Comparison of ENCODE assay signal across 1 cellular context in the genomic region with DNA sequence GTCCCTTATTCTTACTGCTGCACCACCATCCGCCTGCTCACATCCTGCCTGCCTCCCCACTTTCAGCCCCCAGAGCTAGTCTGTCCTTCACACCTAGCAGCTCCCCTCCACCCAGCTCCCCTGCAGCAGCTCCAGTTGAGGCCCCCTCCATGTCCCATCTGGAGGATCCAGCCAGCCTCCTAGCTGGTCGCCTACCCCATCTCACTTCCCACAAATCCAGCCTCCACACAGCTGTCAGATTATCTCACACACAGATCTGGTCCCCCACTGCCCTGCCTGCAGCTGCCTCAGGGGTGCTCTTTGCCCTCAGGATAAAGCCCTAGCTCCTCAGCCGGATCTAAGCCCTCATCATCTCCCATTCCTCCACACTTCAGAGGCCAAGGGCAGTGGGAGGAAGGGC.
TF ChIP-seq lines count a peak whose summit lies in the region.

No MANE protein-coding gene starts in this region.

TF ChIP-seq in K562, 482 proteins besides CTCF, POLR2A, EP300 and RAD21:
- TF ChIP-seq TAL1 (IDR thresholded peaks at IDR 0.05) (no peak), EWSR1 (IDR thresholded peaks at IDR 0.05; ENCODE audit: borderline replicate concordance, low read depth, partially characterized antibody) (no peak), ZFP36 (IDR thresholded peaks at IDR 0.05; ENCODE audit: low read depth, low read length, partially characterized antibody) (no peak), ZNF3 (CRISPR knock-in tag; IDR thresholded peaks at IDR 0.05) (no peak), NR1H2 (CRISPR knock-in tag; IDR thresholded peaks at IDR 0.05) (no peak), PRMT5 (CRISPR knock-in tag; IDR thresholded peaks at IDR 0.05) (no peak), RBM25 (IDR thresholded peaks at IDR 0.05; ENCODE audit: low read depth, low read length, severe bottlenecking) (no peak)
- TF ChIP-seq, protein P1, sequence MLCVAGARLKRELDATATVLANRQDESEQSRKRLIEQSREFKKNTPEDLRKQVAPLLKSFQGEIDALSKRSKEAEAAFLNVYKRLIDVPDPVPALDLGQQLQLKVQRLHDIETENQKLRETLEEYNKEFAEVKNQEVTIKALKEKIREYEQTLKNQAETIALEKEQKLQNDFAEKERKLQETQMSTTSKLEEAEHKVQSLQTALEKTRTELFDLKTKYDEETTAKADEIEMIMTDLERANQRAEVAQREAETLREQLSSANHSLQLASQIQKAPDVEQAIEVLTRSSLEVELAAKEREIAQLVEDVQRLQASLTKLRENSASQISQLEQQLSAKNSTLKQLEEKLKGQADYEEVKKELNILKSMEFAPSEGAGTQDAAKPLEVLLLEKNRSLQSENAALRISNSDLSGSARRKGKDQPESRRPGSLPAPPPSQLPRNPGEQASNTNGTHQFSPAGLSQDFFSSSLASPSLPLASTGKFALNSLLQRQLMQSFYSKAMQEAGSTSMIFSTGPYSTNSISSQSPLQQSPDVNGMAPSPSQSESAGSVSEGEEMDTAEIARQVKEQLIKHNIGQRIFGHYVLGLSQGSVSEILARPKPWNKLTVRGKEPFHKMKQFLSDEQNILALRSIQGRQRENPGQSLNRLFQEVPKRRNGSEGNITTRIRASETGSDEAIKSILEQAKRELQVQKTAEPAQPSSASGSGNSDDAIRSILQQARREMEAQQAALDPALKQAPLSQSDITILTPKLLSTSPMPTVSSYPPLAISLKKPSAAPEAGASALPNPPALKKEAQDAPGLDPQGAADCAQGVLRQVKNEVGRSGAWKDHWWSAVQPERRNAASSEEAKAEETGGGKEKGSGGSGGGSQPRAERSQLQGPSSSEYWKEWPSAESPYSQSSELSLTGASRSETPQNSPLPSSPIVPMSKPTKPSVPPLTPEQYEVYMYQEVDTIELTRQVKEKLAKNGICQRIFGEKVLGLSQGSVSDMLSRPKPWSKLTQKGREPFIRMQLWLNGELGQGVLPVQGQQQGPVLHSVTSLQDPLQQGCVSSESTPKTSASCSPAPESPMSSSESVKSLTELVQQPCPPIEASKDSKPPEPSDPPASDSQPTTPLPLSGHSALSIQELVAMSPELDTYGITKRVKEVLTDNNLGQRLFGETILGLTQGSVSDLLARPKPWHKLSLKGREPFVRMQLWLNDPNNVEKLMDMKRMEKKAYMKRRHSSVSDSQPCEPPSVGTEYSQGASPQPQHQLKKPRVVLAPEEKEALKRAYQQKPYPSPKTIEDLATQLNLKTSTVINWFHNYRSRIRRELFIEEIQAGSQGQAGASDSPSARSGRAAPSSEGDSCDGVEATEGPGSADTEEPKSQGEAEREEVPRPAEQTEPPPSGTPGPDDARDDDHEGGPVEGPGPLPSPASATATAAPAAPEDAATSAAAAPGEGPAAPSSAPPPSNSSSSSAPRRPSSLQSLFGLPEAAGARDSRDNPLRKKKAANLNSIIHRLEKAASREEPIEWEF (CRISPR knock-in tag; IDR thresholded peaks at IDR 0.05), result no peak
- TF ChIP-seq, protein P2, sequence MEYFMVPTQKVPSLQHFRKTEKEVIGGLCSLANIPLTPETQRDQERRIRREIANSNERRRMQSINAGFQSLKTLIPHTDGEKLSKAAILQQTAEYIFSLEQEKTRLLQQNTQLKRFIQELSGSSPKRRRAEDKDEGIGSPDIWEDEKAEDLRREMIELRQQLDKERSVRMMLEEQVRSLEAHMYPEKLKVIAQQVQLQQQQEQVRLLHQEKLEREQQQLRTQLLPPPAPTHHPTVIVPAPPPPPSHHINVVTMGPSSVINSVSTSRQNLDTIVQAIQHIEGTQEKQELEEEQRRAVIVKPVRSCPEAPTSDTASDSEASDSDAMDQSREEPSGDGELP (CRISPR knock-in tag; IDR thresholded peaks at IDR 0.05; ENCODE audit: borderline replicate concordance), result peak; percentile 60; the same call in 1 of the 2 replicates
- TF ChIP-seq, protein P3, sequence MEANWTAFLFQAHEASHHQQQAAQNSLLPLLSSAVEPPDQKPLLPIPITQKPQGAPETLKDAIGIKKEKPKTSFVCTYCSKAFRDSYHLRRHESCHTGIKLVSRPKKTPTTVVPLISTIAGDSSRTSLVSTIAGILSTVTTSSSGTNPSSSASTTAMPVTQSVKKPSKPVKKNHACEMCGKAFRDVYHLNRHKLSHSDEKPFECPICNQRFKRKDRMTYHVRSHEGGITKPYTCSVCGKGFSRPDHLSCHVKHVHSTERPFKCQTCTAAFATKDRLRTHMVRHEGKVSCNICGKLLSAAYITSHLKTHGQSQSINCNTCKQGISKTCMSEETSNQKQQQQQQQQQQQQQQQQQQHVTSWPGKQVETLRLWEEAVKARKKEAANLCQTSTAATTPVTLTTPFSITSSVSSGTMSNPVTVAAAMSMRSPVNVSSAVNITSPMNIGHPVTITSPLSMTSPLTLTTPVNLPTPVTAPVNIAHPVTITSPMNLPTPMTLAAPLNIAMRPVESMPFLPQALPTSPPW (CRISPR knock-in tag; IDR thresholded peaks at IDR 0.05), result peak; percentile 19; the same call in 1 of the 2 replicates
TF ChIP-seq in K562: peak in this region for 2.
